ENCODE assay signal across 8 cellular contexts in genomic region chr2:68157002-68157401, GRCh38. TPM values are rescaled to one million over a fixed set of nuclear protein-coding genes. Genes with fewer than 3 reads are reported as not detected.
A peak's percentile ranks its signal among the peaks of the same experiment; 100 is the strongest.
DNase-seq lines count a peak whose midpoint lies in the region; TF ChIP-seq lines count a peak whose summit lies in the region.

No MANE protein-coding gene starts in this region.

- no peaks in the 10 kb centered on the region for H3K27me3 Mint-ChIP-seq in H9 (ENCODE audit: low read depth)

- H2BK15ac ChIP-seq in H9 (ENCODE audit: low read depth, low read length), result no peak overlapping the region

- no peak overlapping the region for H2AFZ ChIP-seq in H9 (ENCODE audit: low read length)

- no peaks in the 10 kb centered on the region for H3K9me3 ChIP-seq in H9 (ENCODE audit: control insufficient read depth, low read depth, low read length)
- H3K9me3 ChIP-seq in mucosa of rectum (ENCODE audit: control insufficient read depth in 2 of 2, low read length in 2 of 2), result no peaks in the 10 kb centered on the region

- TF ChIP-seq CTCF in H9 (conservative IDR thresholded peaks at IDR 0.05) (no peak), dorsolateral prefrontal cortex (IDR thresholded peaks at IDR 0.05 in 54 of 56, conservative IDR thresholded peaks at IDR 0.05 in 2 of 56; ENCODE audit: low read depth in 1 of 56, partially characterized antibody in 56 of 56) (peak in 8 of 56 donors; percentile 3 to 22 (median 16))

- no peaks in the 10 kb centered on the region for H3K79me1 ChIP-seq in H9 (ENCODE audit: insufficient read depth, low read depth, low read length, poor library complexity, severe bottlenecking)

- H3K4me1 ChIP-seq in H9 (ENCODE audit: insufficient read depth, low read length), result no peaks in the 10 kb centered on the region
- peaks cover 15 to 20% of the 10 kb centered on the region in 2 donors for H3K4me1 ChIP-seq in mucosa of rectum (ENCODE audit: control insufficient read depth in 2 of 2, insufficient read depth in 2 of 2, low read length in 2 of 2)

- no peak overlapping the region for H3K4ac ChIP-seq in H9 (ENCODE audit: low read depth, low read length)

- H3K4me2 ChIP-seq in H9 (ENCODE audit: insufficient read depth, insufficient read length, low read length), result peak overlapping the region; percentile 77

- no peak overlapping the region for H3K23ac ChIP-seq in H9 (ENCODE audit: insufficient read length, low read depth, low read length)

- DNase-seq in NCI-H748 (lab: John Stamatoyannopoulos, UW; ENCODE audit: unreplicated experiment) (peak; percentile 57), NCI-H748 treated with DMSO at 0.1 percent for 48 hours (lab: John Stamatoyannopoulos, UW) (no peak), H9 (no peak), NCI-H69 (lab: John Stamatoyannopoulos, UW) (peak; percentile 46), dorsolateral prefrontal cortex (no peak), occipital lobe (lab: John Stamatoyannopoulos, UW) (no peak), NCI-H1436 (lab: John Stamatoyannopoulos, UW) (no peak)

- H2AK5ac ChIP-seq in H9 (ENCODE audit: insufficient read length, low read length), result no peak overlapping the region

- peak overlapping the region; percentile 54 for H4K8ac ChIP-seq in H9 (replicated peaks; ENCODE audit: insufficient read length, low read depth, low read length)

- no peaks in the 10 kb centered on the region for H4K20me1 ChIP-seq in H9 (ENCODE audit: control insufficient read depth, insufficient read depth, insufficient read length)

- no peaks in the 10 kb centered on the region for H3K23me2 ChIP-seq in H9 (ENCODE audit: insufficient read length, low read depth, low read length, poor library complexity, severe bottlenecking)

- H3K56ac ChIP-seq in H9 (ENCODE audit: insufficient read length, low read depth, low read length), result peak overlapping the region; percentile 45

- peak overlapping the region; percentile 69 to 100 (median 95) for H3K4me3 ChIP-seq in dorsolateral prefrontal cortex
- peak overlapping the region; percentile 99 to 100 for H3K4me3 ChIP-seq in mucosa of rectum (ENCODE audit: low read length in 2 of 2)

- peaks cover 12% of the 10 kb centered on the region in 2 experiments for H3K4me1 Mint-ChIP-seq in H9

- H3K9me3 Mint-ChIP-seq in H9, result peaks cover 0 to 2% of the 10 kb centered on the region in 2 experiments; a peak in 2 of 5 replicates

- no peak overlapping the region for H2BK120ac ChIP-seq in H9 (ENCODE audit: low read depth, low read length, poor library complexity, severe bottlenecking)

- no peak overlapping the region for H3T11ph ChIP-seq in H9 (ENCODE audit: low read length)

- intact Hi-C loops in dorsolateral prefrontal cortex (cut with DNase I), result loop anchor here (1.0 to 10.0 kb wide), 4 partner anchors 35 to 95 kb away; partner anchors contain the start of genes C1D (in 1 of the 2) and PPP3R1 (in 1 of the 2)

- peak overlapping the region; percentile 88 for H3K9ac ChIP-seq in H9 (ENCODE audit: extremely low read depth, insufficient read length, low read length)
- H3K9ac ChIP-seq in mucosa of rectum (ENCODE audit: low read depth in 1 of 2, low read length in 2 of 2), result peak overlapping the region; percentile 82 to 91

- H3K36me3 Mint-ChIP-seq in H9 (ENCODE audit: insufficient read depth in 1 of 3, low read depth in 3 of 3), result peaks cover 18 to 31% (median 26%) of the 10 kb centered on the region in 3 experiments; a peak in 6 of 7 replicates

- H3K27ac Mint-ChIP-seq in H9, result peak overlapping the region; percentile 100

- WGBS in H9 (ENCODE audit: extremely low coverage, insufficient read length, low lambda C conversion rate), result no CpG with 5 or more reads among the region's 28 CpGs

- H3K27ac ChIP-seq in H9 (ENCODE audit: insufficient read length, low read depth, low read length) (peak overlapping the region; percentile 77), dorsolateral prefrontal cortex (peak overlapping the region; percentile 92 to 100 (median 99)), mucosa of rectum (ENCODE audit: low read depth in 2 of 2, low read length in 2 of 2) (peak overlapping the region; percentile 93 to 96)

- no peak overlapping the region for H2BK12ac ChIP-seq in H9 (ENCODE audit: insufficient read length, low read depth, low read length)

- H3K27me3 ChIP-seq in H9 (ENCODE audit: insufficient read depth, low read length), result no peaks in the 10 kb centered on the region
- H3K27me3 ChIP-seq in dorsolateral prefrontal cortex, result no peaks in the 10 kb centered on the region
- H3K27me3 ChIP-seq in mucosa of rectum (ENCODE audit: control insufficient read depth in 2 of 2, insufficient read depth in 2 of 2, low read length in 2 of 2), result no peaks in the 10 kb centered on the region

- H3K79me2 ChIP-seq in H9 (ENCODE audit: insufficient read depth, low read length), result peaks cover 10% of the 10 kb centered on the region; the same call in 1 of the 2 replicates

- H3K4me3 Mint-ChIP-seq in H9, result peak overlapping the region; percentile 96 to 98

- peak overlapping the region; percentile 89 for H3K18ac ChIP-seq in H9 (ENCODE audit: insufficient read length, low read depth, low read length)

- H4K91ac ChIP-seq in H9 (ENCODE audit: insufficient read length, low read depth, low read length), result no peak overlapping the region

- H3K14ac ChIP-seq in H9 (ENCODE audit: insufficient read depth, low read length), result peak overlapping the region; percentile 95

- H3K36me3 ChIP-seq in mucosa of rectum (ENCODE audit: control insufficient read depth in 2 of 2, insufficient read depth in 2 of 2, low read length in 2 of 2), result peaks cover 5 to 14% of the 10 kb centered on the region in 2 donors

- H2BK5ac ChIP-seq in H9 (ENCODE audit: insufficient read length, low read length), result peak overlapping the region; percentile 84

- H4K5ac ChIP-seq in H9 (ENCODE audit: insufficient read length, low read depth, low read length), result peak overlapping the region; percentile 83

- H2BK20ac ChIP-seq in H9 (ENCODE audit: low read depth, low read length, poor library complexity, severe bottlenecking), result no peak overlapping the region

RNA-seq across cellular contexts. Expression of gene PNO1, which starts 0.7 kb away (rescaled TPM):
- 46.4 and 46.5 TPM in 2 replicates for total RNA-seq in H9 (2021)
- total RNA-seq in dorsolateral prefrontal cortex, result 10 to 100 TPM in 31 of 120 experiments, 1 to 10 TPM in 89; 4.0 to 14.5 (median 8.7) TPM
- 15.0 TPM for total RNA-seq in occipital lobe

Comparison
In these comparisons a context has a peak if more than half of its experiments do, and no peak if none do; other contexts are left out.
1. DNase-seq: peak in NCI-H748 (single experiment) and NCI-H69 (single experiment); none in NCI-H748 treated with DMSO at 0.1 percent for 48 hours (single experiment), H9 (single experiment), dorsolateral prefrontal cortex (0 of 10), occipital lobe (single experiment) and NCI-H1436 (single experiment).
2. Peak in every context shown above with its lines, with median percentiles within 50 percentile points of each other: H3K27ac ChIP-seq.